ENCODE assay signal across 9 cellular contexts in genomic region chr11:13970986-13971385, GRCh38.
DNase-seq lines count a peak whose midpoint lies in the region; ATAC-seq and TF ChIP-seq lines count a peak whose summit lies in the region.
"Had no signal": no experiment of that assay in that cellular context is flagged by ENCODE, and none has a peak within 500 bp of the region (broad histone marks: within the 10 kb centered on the region; RNA-seq: fewer than 3 reads in every experiment).

No MANE protein-coding gene starts in this region.

- in situ Hi-C loops in brain microvascular endothelial cell (cut with HindIII; ENCODE audit: low pct_ligation_motif_present, low sequenced_read_pairs): no loop called here

- peaks cover 14% of the 10 kb centered on the region for H3K27me3 ChIP-seq in brain microvascular endothelial cell (replicated peaks)

- no peak overlapping the region for H3K4me3 ChIP-seq in brain microvascular endothelial cell (ENCODE audit: low read depth, low read length)

- no peaks in the 10 kb centered on the region for H3K9me3 Mint-ChIP-seq in nephron progenitor cell
- H3K9me3 Mint-ChIP-seq: nephron had no signal

- no peak overlapping the region for H3K27ac Mint-ChIP-seq in nephron progenitor cell

- TF ChIP-seq CTCF in brain microvascular endothelial cell (IDR thresholded peaks at IDR 0.05; ENCODE audit: low read depth, low read length, missing control alignments) (peak; percentile 44), nephron progenitor cell (IDR thresholded peaks at IDR 0.05) (peak; percentile 20)

- no peak overlapping the region for H3K27ac ChIP-seq in brain microvascular endothelial cell

- peaks cover 43% of the 10 kb centered on the region for H3K4me1 Mint-ChIP-seq in nephron progenitor cell

- no peaks in the 10 kb centered on the region for H3K36me3 ChIP-seq in brain microvascular endothelial cell (replicated peaks)

- no peak overlapping the region for H3K4me3 Mint-ChIP-seq in nephron progenitor cell
- H3K4me3 Mint-ChIP-seq: nephron had no signal

- peaks cover 14% of the 10 kb centered on the region for H3K36me3 Mint-ChIP-seq in nephron progenitor cell (ENCODE audit: low read depth)

- no peak for ATAC-seq in GM19395 (IDR thresholded peaks at IDR 0.05; ENCODE audit: unreplicated experiment)

- peak; percentile 0 for DNase-seq in NCI-H146 treated with DMSO at 0.1 percent for 48 hours (lab: John Stamatoyannopoulos, UW; ENCODE audit: unreplicated experiment)
- DNase-seq in NCI-H146 (lab: John Stamatoyannopoulos, UW): no peak
- peak; percentile 47 for DNase-seq in LoVo (ENCODE audit: low spot score)
- DNase-seq in brain microvascular endothelial cell: no peak
- DNase-seq in nephron progenitor cell: no peak
- DNase-seq in ecto neural progenitor cell (ENCODE audit: low spot score): no peak
- DNase-seq in NK-92 (lab: John Stamatoyannopoulos, UW; ENCODE audit: unreplicated experiment): no peak

- H3K27me3 Mint-ChIP-seq in nephron progenitor cell (ENCODE audit: low read depth, poor library complexity): peaks cover 7% of the 10 kb centered on the region

Comparison
In these comparisons a context has a peak if more than half of its experiments do, and no peak if none do; other contexts are left out.
1. DNase-seq: peak in NCI-H146 treated with DMSO at 0.1 percent for 48 hours (single experiment) and LoVo (single experiment); none in NCI-H146 (single experiment), brain microvascular endothelial cell (single experiment), nephron progenitor cell (single experiment), ecto neural progenitor cell (single experiment) and NK-92 (single experiment).